Comparison of ENCODE assay signal across 1 cellular context in genomic region chr19:52296773-52297600, GRCh38.
TF ChIP-seq lines count a peak whose summit lies in the region.

Gene ZNF480, plus strand, starts transcription at chr19:52297169. Its CDS starts 3,244 bp downstream, at chr19:52300413.

TF ChIP-seq in HepG2, 621 proteins besides CTCF, POLR2A, EP300 and RAD21 (continued from another document and continues in another):
- TF ChIP-seq HMGXB4 (CRISPR knock-in tag; IDR thresholded peaks at IDR 0.05; ENCODE audit: borderline replicate concordance in 1 of 2, low read depth in 1 of 2) (peak; percentile 13 to 37; a peak in 1 of 4 replicates), NFIB (CRISPR knock-in tag; IDR thresholded peaks at IDR 0.05; ENCODE audit: borderline replicate concordance) (0 out of 2 replicates have a peak, but pooled peaks have one; percentile 63), ATF2 (CRISPR knock-in tag; IDR thresholded peaks at IDR 0.05) (0 out of 2 replicates have a peak, but pooled peaks have one; percentile 8), ZNF616 (CRISPR knock-in tag; IDR thresholded peaks at IDR 0.05; ENCODE audit: low read depth) (no peak), ZMYM3 (CRISPR knock-in tag; IDR thresholded peaks at IDR 0.05) (peak; percentile 24; the same call in 1 of the 2 replicates), TBX3 (IDR thresholded peaks at IDR 0.05; ENCODE audit: borderline replicate concordance) (no peak), MAFK (conservative IDR thresholded peaks at IDR 0.05 in 1 of 2, IDR thresholded peaks at IDR 0.05 in 1 of 2; ENCODE audit: low read length in 2 of 2) (no peak), ZHX1 (CRISPR knock-in tag; IDR thresholded peaks at IDR 0.05; ENCODE audit: low read depth) (no peak), DNMT3B (CRISPR knock-in tag; conservative IDR thresholded peaks at IDR 0.05) (no peak), TAF1 (CRISPR knock-in tag; IDR thresholded peaks at IDR 0.05) (peak; percentile 48; the same call in 1 of the 2 replicates), PHF20 (CRISPR knock-in tag; IDR thresholded peaks at IDR 0.05) (peak; percentile 75), ZBTB37 (CRISPR knock-in tag; IDR thresholded peaks at IDR 0.05) (no peak), ZNF724P (CRISPR knock-in tag; IDR thresholded peaks at IDR 0.05; ENCODE audit: borderline replicate concordance) (peak; percentile 51; the same call in 1 of the 2 replicates), ZNF563 (CRISPR knock-in tag; IDR thresholded peaks at IDR 0.05) (peak; percentile 48; the same call in 1 of the 2 replicates), ZNF891 (CRISPR knock-in tag; IDR thresholded peaks at IDR 0.05) (no peak), IRF2 (CRISPR knock-in tag; IDR thresholded peaks at IDR 0.05) (peak; percentile 15; the same call in 1 of the 2 replicates), ZXDC (CRISPR knock-in tag; IDR thresholded peaks at IDR 0.05) (0 out of 2 replicates have a peak, but pooled peaks have one; percentile 23), YEATS2 (CRISPR knock-in tag; IDR thresholded peaks at IDR 0.05; ENCODE audit: borderline replicate concordance) (peak; percentile 38; the same call in 1 of the 2 replicates), SCMH1 (CRISPR knock-in tag; IDR thresholded peaks at IDR 0.05; ENCODE audit: borderline replicate concordance) (no peak), HDAC1 (CRISPR knock-in tag; IDR thresholded peaks at IDR 0.05) (peak; percentile 60), ZNF12 (CRISPR knock-in tag; IDR thresholded peaks at IDR 0.05) (0 out of 2 replicates have a peak, but pooled peaks have one; percentile 10), TBP (CRISPR knock-in tag; IDR thresholded peaks at IDR 0.05) (no peak), DMAP1 (CRISPR knock-in tag; IDR thresholded peaks at IDR 0.05) (peak; percentile 69; the same call in 1 of the 2 replicates), ZNF687 (CRISPR knock-in tag; IDR thresholded peaks at IDR 0.05) (peak; percentile 60), ZNF281 (CRISPR knock-in tag; IDR thresholded peaks at IDR 0.05; ENCODE audit: borderline replicate concordance) (no peak), ELF1 (CRISPR knock-in tag; IDR thresholded peaks at IDR 0.05) (peak; percentile 94), ZNF350 (CRISPR knock-in tag; IDR thresholded peaks at IDR 0.05; ENCODE audit: borderline replicate concordance, low read depth) (no peak), SOX6 (IDR thresholded peaks at IDR 0.05) (no peak), SOX6 (CRISPR knock-in tag; IDR thresholded peaks at IDR 0.05) (no peak), PBX3 (CRISPR knock-in tag; IDR thresholded peaks at IDR 0.05; ENCODE audit: borderline replicate concordance) (no peak), AGO2 (optimal IDR thresholded peaks at IDR 0.05; ENCODE audit: low read depth, low read length) (peak; percentile 76), ZNF230 (CRISPR knock-in tag; IDR thresholded peaks at IDR 0.05) (peak; percentile 82; the same call in 1 of the 2 replicates), MED13 (CRISPR knock-in tag; IDR thresholded peaks at IDR 0.05) (peak; percentile 21; the same call in 1 of the 2 replicates), FOXO4 (CRISPR knock-in tag; conservative IDR thresholded peaks at IDR 0.05) (0 out of 2 replicates have a peak, but pooled peaks have one; percentile 74), RBM39 (IDR thresholded peaks at IDR 0.05; ENCODE audit: low read depth, low read length, poor library complexity, severe bottlenecking) (no peak), HES4 (CRISPR knock-in tag; IDR thresholded peaks at IDR 0.05; ENCODE audit: borderline replicate concordance) (0 out of 2 replicates have a peak, but pooled peaks have one; percentile 20), RXRA (CRISPR knock-in tag; IDR thresholded peaks at IDR 0.05) (no peak)
